18 cellular contexts compared by ENCODE assay signal in the genomic region with DNA sequence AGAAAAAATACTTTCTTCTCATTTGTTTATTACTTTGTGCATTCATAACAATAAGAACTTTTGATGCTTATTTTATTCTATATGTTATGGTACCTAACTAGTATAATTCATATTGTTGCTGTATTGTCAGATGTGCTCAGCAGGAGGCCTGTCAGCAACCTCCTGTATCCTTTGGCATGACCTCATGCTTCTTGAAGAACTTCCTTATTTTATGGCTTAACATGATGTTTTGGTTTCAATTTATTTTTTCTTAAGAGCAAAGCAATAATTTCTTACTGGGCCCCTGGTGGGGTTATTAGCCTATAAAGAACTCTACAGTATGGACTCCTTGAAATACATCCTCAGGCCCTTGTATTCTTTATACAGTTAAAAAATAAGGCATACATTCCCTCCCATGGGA.
"Had no signal": no experiment of that assay in that cellular context is flagged by ENCODE, and none has a peak within 500 bp of the region (broad histone marks: within the 10 kb centered on the region; RNA-seq: fewer than 3 reads in every experiment).

No MANE protein-coding gene starts in this region.

- DNase-seq: activated B cell treated with CpG ODN at 0.5 μM for 24 hours; activated CD4-positive, alpha-beta T cell treated with anti-CD3 and anti-CD28 coated beads for 1 hour; activated CD4-positive, alpha-beta T cell treated with anti-CD3 and anti-CD28 coated beads, Interleukin-2, amount 10 ng/mL, durations not matched to agents 24 days and 14 days; activated CD4-positive, alpha-beta T cell treated with anti-CD3 and anti-CD28 coated beads, Interleukin-2, amount 50 U/mL, for 48 hours; activated CD8-positive, alpha-beta memory T cell treated with anti-CD3 and anti-CD28 coated beads for 24 hours; activated effector memory CD4-positive, alpha-beta T cell treated with anti-CD3 and anti-CD28 coated beads, Interleukin-2, amount 50 U/mL, for 16 hours; activated naive CD4-positive, alpha-beta T cell treated with Interleukin-2 at 50 U/mL for 16 hours; activated naive CD8-positive, alpha-beta T cell treated with anti-CD3 and anti-CD28 coated beads, Interleukin-2, amount 50 U/mL, for 24 hours; activated T-cell treated with anti-CD3 and anti-CD28 coated beads, Interleukin-2, amount 50 U/mL, for 4 hours; amniotic stem cell; body of pancreas; cortex of kidney; MG63; NCI-H1105; NCI-H1436; NCI-H1694 treated with DMSO at 0.1 percent for 48 hours; NCI-H2029 treated with DMSO at 0.1 percent for 48 hours; NCI-H446 had no signal
